ENCODE assay signal across 15 cellular contexts in the genomic region with DNA sequence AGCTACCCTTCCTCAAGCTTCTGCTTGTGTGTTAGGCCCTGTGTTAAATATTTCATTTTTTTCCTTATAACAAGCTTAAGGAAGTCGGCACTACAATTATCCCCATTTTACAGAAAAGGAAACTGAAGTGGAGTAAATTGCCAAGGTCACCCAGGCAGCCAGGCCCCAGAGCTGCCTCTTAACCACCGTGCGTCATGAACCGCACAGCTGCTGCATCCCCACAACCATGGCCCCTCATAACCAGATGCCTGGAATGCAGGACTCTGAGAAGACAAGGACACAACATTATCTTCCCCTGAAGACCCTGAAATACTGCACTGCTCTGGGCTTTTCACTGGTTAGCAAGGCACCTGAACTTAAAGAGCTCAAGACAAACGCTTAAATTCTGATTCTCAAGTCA. TPM values are rescaled to one million over a fixed set of nuclear protein-coding genes. Genes with fewer than 3 reads are reported as not detected.
DNase-seq lines count a peak whose midpoint lies in the region; ATAC-seq, FAIRE-seq and TF ChIP-seq lines count a peak whose summit lies in the region.
"Had no signal": no experiment of that assay in that cellular context is flagged by ENCODE, and none has a peak within 500 bp of the region (broad histone marks: within the 10 kb centered on the region; RNA-seq: fewer than 3 reads in every experiment).

No MANE protein-coding gene starts in this region.

- POLR2A ChIA-PET in HepG2 (lab: Yijun Ruan, JAX), result interaction anchor here (0.8 to 1.4 kb wide), 2 partner anchors 10 to 23 kb away, joined by 3 read pairs; no protein-coding TSS in a partner anchor

- H2AFZ ChIP-seq in HepG2 (ENCODE audit: low read length), result no peak overlapping the region

- H3K4me2 ChIP-seq in HepG2 (ENCODE audit: low read depth, low read length), result no peak overlapping the region

- CTCF ChIA-PET in HepG2 (lab: Yijun Ruan, JAX; ENCODE audit: low intra/inter-chr PET ratio, low total read pairs), result no interaction called here
- CTCF ChIA-PET in activated CD8-positive, alpha-beta memory T cell treated with anti-CD3 and anti-CD28 coated beads, Interleukin-2, amount 10 ng/mL, durations not matched to agents 7 days and 5 days (lab: Charles Lee), result interaction anchor here (1.0 to 1.3 kb wide), 2 partner anchors 11 to 17 kb away, joined by 3 read pairs; no protein-coding TSS in a partner anchor

- WGBS in HepG2 (ENCODE audit: low lambda C conversion rate), result 100% methylated on average over 5 of the region's 5 CpGs
- 93% methylated on average over 5 of the region's 5 CpGs for WGBS in right lobe of liver (ENCODE audit: insufficient coverage, low coverage, low lambda C conversion rate, missing lambda C conversion rate)
- WGBS in esophagus squamous epithelium, 2 donors, result 75 to 87% methylated on average over 4 to 5 of the region's 5 CpGs
- WGBS in prostate gland, result 85% methylated on average over 5 of the region's 5 CpGs

- no peak overlapping the region for H3K27ac ChIP-seq in HepG2 (ENCODE audit: extremely low read length, insufficient read depth, low read length)
- no peak overlapping the region for H3K27ac ChIP-seq in right lobe of liver
- H3K27ac ChIP-seq in esophagus squamous epithelium, result peak overlapping the region; percentile 8 to 89 (median 80)
- peak overlapping the region; percentile 7 to 97 for H3K27ac ChIP-seq in prostate gland

- TF ChIP-seq POLR2A in HepG2 (IDR thresholded peaks at IDR 0.05; ENCODE audit: insufficient read depth in 1 of 2, low read depth in 2 of 2, low read length in 2 of 2) (no peak), right lobe of liver (IDR thresholded peaks at IDR 0.05) (no peak), esophagus squamous epithelium (IDR thresholded peaks at IDR 0.05) (no peak), prostate gland (IDR thresholded peaks at IDR 0.05) (no peak)

- H3K27me3 ChIP-seq in HepG2 (ENCODE audit: control insufficient read depth in 1 of 2, insufficient read depth in 2 of 2, low read length in 2 of 2) (no peaks in the 10 kb centered on the region), right lobe of liver (no peaks in the 10 kb centered on the region), esophagus squamous epithelium (no peaks in the 10 kb centered on the region), prostate gland (replicated peaks; ENCODE audit: insufficient read depth) (no peaks in the 10 kb centered on the region)

- H3K36me3 Mint-ChIP-seq in activated CD8-positive, alpha-beta memory T cell treated with anti-CD3 and anti-CD28 coated beads, Interleukin-2, amount 10 ng/mL, durations not matched to agents 7 days and 5 days, result peaks cover 12% of the 10 kb centered on the region
- H3K36me3 Mint-ChIP-seq: immature natural killer cell had no signal

- H3K27ac Mint-ChIP-seq in activated CD8-positive, alpha-beta memory T cell treated with anti-CD3 and anti-CD28 coated beads, Interleukin-2, amount 10 ng/mL, durations not matched to agents 7 days and 5 days, result no peak overlapping the region
- H3K27ac Mint-ChIP-seq: activated naive CD4-positive, alpha-beta T cell treated with anti-CD3 and anti-CD28 coated beads, Interleukin-2, amount 50 U/mL, for 72 hours; B cell; immature natural killer cell had no signal

- ATAC-seq in HepG2 (no peak), right lobe of liver (no peak), HG02623 (IDR thresholded peaks at IDR 0.05; ENCODE audit: unreplicated experiment) (no peak)
- ATAC-seq in activated CD8-positive, alpha-beta memory T cell treated with anti-CD3 and anti-CD28 coated beads, Interleukin-2, amount 10 ng/mL, durations not matched to agents 7 days and 5 days, result no peak
- ATAC-seq: activated naive CD4-positive, alpha-beta T cell treated with anti-CD3 and anti-CD28 coated beads, Interleukin-2, amount 50 U/mL, for 72 hours had no signal

- H3K9ac ChIP-seq in HepG2 (ENCODE audit: insufficient read depth, low read depth, low read length), result no peak overlapping the region

- peaks cover 90% of the 10 kb centered on the region for H3K79me2 ChIP-seq in HepG2 (ENCODE audit: insufficient read depth, low read length)

- no peak for FAIRE-seq in HepG2 (lab: Jason Lieb, UNC)
- FAIRE-seq: colon had no signal

- no peaks in the 10 kb centered on the region for H3K27me3 Mint-ChIP-seq in activated CD8-positive, alpha-beta memory T cell treated with anti-CD3 and anti-CD28 coated beads, Interleukin-2, amount 10 ng/mL, durations not matched to agents 7 days and 5 days

- H3K4me3 ChIP-seq in HepG2 (replicated peaks in 1 of 3; ENCODE audit: insufficient read depth in 1 of 3, low read depth in 2 of 3, low read length in 3 of 3), result no peak overlapping the region
- no peak overlapping the region for H3K4me3 ChIP-seq in right lobe of liver
- H3K4me3 ChIP-seq in esophagus squamous epithelium, result peak overlapping the region in 1 of 4 donors; percentile 31
- H3K4me3 ChIP-seq in prostate gland, result no peak overlapping the region
- H3K4me3 ChIP-seq: HAP-1 had no signal

- H3K36me3 ChIP-seq in HepG2 (replicated peaks in 1 of 2; ENCODE audit: control insufficient read depth in 1 of 2, insufficient read depth in 2 of 2, low read length in 2 of 2), result no peaks in the 10 kb centered on the region
- no peaks in the 10 kb centered on the region for H3K36me3 ChIP-seq in right lobe of liver
- H3K36me3 ChIP-seq in esophagus squamous epithelium, result no peaks in the 10 kb centered on the region
- H3K36me3 ChIP-seq in prostate gland, result no peaks in the 10 kb centered on the region
- H3K36me3 ChIP-seq: HAP-1 had no signal

- H3K9me3 ChIP-seq in HepG2 (ENCODE audit: low read length), result no peaks in the 10 kb centered on the region
- no peaks in the 10 kb centered on the region for H3K9me3 ChIP-seq in right lobe of liver
- no peaks in the 10 kb centered on the region for H3K9me3 ChIP-seq in esophagus squamous epithelium
- no peaks in the 10 kb centered on the region for H3K9me3 ChIP-seq in prostate gland
- H3K9me3 ChIP-seq: HAP-1 had no signal

- intact Hi-C loops in HepG2 (cut with micrococcal nuclease; ENCODE audit: unreplicated experiment), result no loop called here
- intact Hi-C loops in right lobe of liver (cut with DNase I), result no loop called here
- intact Hi-C loops in esophagus squamous epithelium (cut with DNase I), result no loop called here
- intact Hi-C loops in prostate gland (cut with DNase I), result loop anchor here (5.0 kb wide), 1 partner anchor 39 kb away; no protein-coding TSS in a partner anchor

- peaks cover 80% of the 10 kb centered on the region for H3K4me1 Mint-ChIP-seq in activated CD8-positive, alpha-beta memory T cell treated with anti-CD3 and anti-CD28 coated beads, Interleukin-2, amount 10 ng/mL, durations not matched to agents 7 days and 5 days

- no peak for TF ChIP-seq EP300 in HepG2 (IDR thresholded peaks at IDR 0.05; ENCODE audit: low read depth in 2 of 2, low read length in 2 of 2)
- no peak for TF ChIP-seq EP300 in HepG2 (CRISPR knock-in tag; IDR thresholded peaks at IDR 0.05; ENCODE audit: borderline replicate concordance)

- H3K4me1 ChIP-seq in HepG2 (ENCODE audit: insufficient read depth, low read length), result peaks cover 91% of the 10 kb centered on the region
- peaks cover 0 to 40% (median 16%) of the 10 kb centered on the region in 4 donors for H3K4me1 ChIP-seq in right lobe of liver
- H3K4me1 ChIP-seq in esophagus squamous epithelium, result peaks cover 8 to 93% (median 52%) of the 10 kb centered on the region in 3 donors
- peaks cover 26% of the 10 kb centered on the region for H3K4me1 ChIP-seq in prostate gland (replicated peaks)

- no peaks in the 10 kb centered on the region for H3K9me3 Mint-ChIP-seq in activated CD8-positive, alpha-beta memory T cell treated with anti-CD3 and anti-CD28 coated beads, Interleukin-2, amount 10 ng/mL, durations not matched to agents 7 days and 5 days (ENCODE audit: low read depth)
- H3K9me3 Mint-ChIP-seq: immature natural killer cell had no signal

- DNase-seq in HepG2 (ENCODE audit: low spot score), result no peak
- no peak for DNase-seq in right lobe of liver
- DNase-seq in esophagus squamous epithelium (lab: John Stamatoyannopoulos, UW), result no peak
- no peak for DNase-seq in prostate gland (ENCODE audit: low spot score)
- no peak for DNase-seq in activated CD8-positive, alpha-beta memory T cell treated with anti-CD3 and anti-CD28 coated beads, Interleukin-2, amount 10 ng/mL, durations not matched to agents 7 days and 5 days
- no peak for DNase-seq in hepatic stellate cell (ENCODE audit: low spot score)
- DNase-seq in COR-L47 (lab: John Stamatoyannopoulos, UW), result no peak
- DNase-seq: immature natural killer cell, NCI-H1417, RPMI8226 had no signal

- no peak for TF ChIP-seq RAD21 in HepG2 (CRISPR knock-in tag; IDR thresholded peaks at IDR 0.05)

- H4K20me1 ChIP-seq in HepG2 (ENCODE audit: insufficient read depth, low read length), result no peaks in the 10 kb centered on the region

- no peak overlapping the region for H3K4me3 Mint-ChIP-seq in activated CD8-positive, alpha-beta memory T cell treated with anti-CD3 and anti-CD28 coated beads, Interleukin-2, amount 10 ng/mL, durations not matched to agents 7 days and 5 days
- H3K4me3 Mint-ChIP-seq: B cell, immature natural killer cell had no signal

- no TSS peak for BruUV-seq in HepG2 (replicated peaks; lab: Mats Ljungman, UMichigan)

- in situ Hi-C loops in HepG2 (cut with HindIII; ENCODE audit: extremely low pct_ligation_motif_present, low pct_unique_long_range_greater_than_20kb), result no loop called here

- no peak for TF ChIP-seq CTCF in HepG2 (CRISPR knock-in tag; IDR thresholded peaks at IDR 0.05)
- no peak for TF ChIP-seq CTCF in right lobe of liver (IDR thresholded peaks at IDR 0.05)
- no peak for TF ChIP-seq CTCF in esophagus squamous epithelium (IDR thresholded peaks at IDR 0.05)
- no peak for TF ChIP-seq CTCF in prostate gland (IDR thresholded peaks at IDR 0.05)

RNA-seq across cellular contexts. Expression of gene LRIG1, which starts 14.6 kb away (rescaled TPM):
- 16.3 and 24.8 TPM in 2 replicates for total RNA-seq in HepG2 (2016; rRNA removed; fragmentation: Illumina TruSeq; extraction: Trizol)
- total RNA-seq in HepG2 (2016; cell fraction: cytosol; rRNA removed; fragmentation: Illumina TruSeq; extraction: Trizol; ENCODE audit: low read depth), result 24.3 and 29.3 TPM in 2 replicates
- 14.1 and 27.5 TPM in 2 replicates for total RNA-seq in HepG2 (2016; cell fraction: insoluble cytoplasmic fraction; rRNA removed; fragmentation: Illumina TruSeq; extraction: Trizol)
- 13.9 and 14.8 TPM in 2 replicates for total RNA-seq in HepG2 (2016; cell fraction: membrane; rRNA removed; fragmentation: Illumina TruSeq; extraction: Trizol)
- 30.1 and 36.3 TPM in 2 replicates for total RNA-seq in HepG2 (2016; cell fraction: nucleus; rRNA removed; fragmentation: Illumina TruSeq; extraction: Trizol)
- 17.8 and 23.5 TPM in 2 replicates for polyA plus RNA-seq in HepG2 (2011; rRNA removed)
- 15.1 TPM in 2 replicates for polyA plus RNA-seq in HepG2 (2011; cell fraction: cytosol; rRNA removed)
- 38.4 and 48.0 TPM in 2 replicates for polyA plus RNA-seq in HepG2 (2011; cell fraction: nucleus; rRNA removed)
- 18.0 and 20.2 TPM in 2 replicates for polyA plus RNA-seq in HepG2 (2012)
- 0.89 and 1.1 TPM in 2 replicates for polyA plus RNA-seq in HepG2 (2016; cell fraction: cytosol; fragmentation: Illumina TruSeq; extraction: Trizol; ENCODE audit: low read depth)
- polyA plus RNA-seq in HepG2 (2016; cell fraction: insoluble cytoplasmic fraction; fragmentation: Illumina TruSeq; extraction: Trizol; ENCODE audit: low read depth), result 10.0 and 13.0 TPM in 2 replicates
- polyA plus RNA-seq in HepG2 (2016; cell fraction: membrane; fragmentation: Illumina TruSeq; extraction: Trizol; ENCODE audit: low read depth), result 3.6 and 4.4 TPM in 2 replicates
- 39.1 and 41.4 TPM in 2 replicates for polyA plus RNA-seq in HepG2 (2016; cell fraction: nucleus; fragmentation: Illumina TruSeq; extraction: Trizol; ENCODE audit: insufficient read depth, low read depth)
- polyA minus RNA-seq in HepG2 (2011; rRNA and poly(A)+ RNA removed; ENCODE audit: low replicate concordance), result 0.94 and 60.0 TPM in 2 replicates
- polyA minus RNA-seq in HepG2 (2011; cell fraction: cytosol; rRNA and poly(A)+ RNA removed), result 12.2 and 17.4 TPM in 2 replicates
- 26.6 and 27.2 TPM in 2 replicates for polyA minus RNA-seq in HepG2 (2011; cell fraction: nucleus; rRNA and poly(A)+ RNA removed)
- 10 to 100 TPM; 15.8 to 23.2 (median 17.8) TPM for total RNA-seq in right lobe of liver
- 10 to 100 TPM in 3 of 4 donors, 1 to 10 TPM in 1; 7.5 to 30.5 (median 15.1) TPM for total RNA-seq in esophagus squamous epithelium
- 100 to 1,000 TPM; 119 to 186 TPM for total RNA-seq in prostate gland
- 10 to 100 TPM; 21.0 to 31.6 TPM for total RNA-seq in activated CD8-positive, alpha-beta memory T cell treated with anti-CD3 and anti-CD28 coated beads, Interleukin-2, amount 10 ng/mL, durations not matched to agents 7 days and 5 days

Comparison
In these comparisons a context has a peak if more than half of its experiments do, and no peak if none do; other contexts are left out.
1. H3K27ac ChIP-seq: peak in esophagus squamous epithelium (4 of 4) and prostate gland (2 of 2); none in HepG2 (single experiment) and right lobe of liver (0 of 3).